17 cellular contexts compared by ENCODE assay signal in genomic region chr6:79719248-79719975, GRCh38.
DNase-seq lines count a peak whose midpoint lies in the region; ATAC-seq and TF ChIP-seq lines count a peak whose summit lies in the region.
"Had no signal": no experiment of that assay in that cellular context is flagged by ENCODE, and none has a peak within 500 bp of the region (broad histone marks: within the 10 kb centered on the region; RNA-seq: fewer than 3 reads in every experiment).

No MANE protein-coding gene starts in this region.

- TF ChIP-seq EP300 in tibial nerve (IDR thresholded peaks at IDR 0.05): no peak

- H3K27me3 ChIP-seq in foreskin keratinocyte (peaks cover 7% of the 10 kb centered on the region), tibial nerve (no peaks in the 10 kb centered on the region)
- H3K27me3 ChIP-seq: BLaER1 treated with 17β-estradiol and CSF1 and Interleukin-3, amounts not matched to agents 10 nM and 100 nM; cardiac muscle cell; neural progenitor cell; vagina had no signal

- no peaks in the 10 kb centered on the region for H3K4me1 ChIP-seq in foreskin keratinocyte
- H3K4me1 ChIP-seq in tibial nerve: no peaks in the 10 kb centered on the region
- H3K4me1 ChIP-seq: BLaER1 treated with 17β-estradiol and CSF1 and Interleukin-3, amounts not matched to agents 10 nM and 100 nM; neural progenitor cell; vagina had no signal

- 63 to 76% methylated on average over 6 of the region's 6 CpGs for WGBS in tibial nerve, 2 donors

- peak; percentile 22 for DNase-seq in AG08396 (ENCODE audit: low spot score)
- DNase-seq in amniotic epithelial cell (ENCODE audit: low read depth): peak; percentile 8
- no peak for DNase-seq in foreskin keratinocyte
- no peak for DNase-seq in activated CD4-positive, alpha-beta T cell treated with anti-CD3 and anti-CD28 coated beads, Interleukin-2, amount 50 U/mL, for 4 hours
- no peak for DNase-seq in NCI-H748 treated with DMSO at 0.1 percent for 48 hours (lab: John Stamatoyannopoulos, UW)
- DNase-seq in tibial nerve (ENCODE audit: low spot score in 2 of 2): no peak
- DNase-seq: H9; KG1; NCI-H2081; stimulated activated CD4-positive, alpha-beta T cell treated with anti-CD3 and anti-CD28 coated beads, Interleukin-12 subunit alpha, Interleukin-12 subunit beta, amount 100 ng/mL, for 4 hours; SW 1271 had no signal

- no peak for TF ChIP-seq POLR2A in tibial nerve (IDR thresholded peaks at IDR 0.05)

- ATAC-seq in GM18907 (IDR thresholded peaks at IDR 0.05; ENCODE audit: unreplicated experiment) (peak; percentile 67), foreskin keratinocyte (peak; percentile 50), HG03571 (IDR thresholded peaks at IDR 0.05; ENCODE audit: unreplicated experiment) (no peak)

- no peaks in the 10 kb centered on the region for H3K36me3 ChIP-seq in tibial nerve
- H3K36me3 ChIP-seq: BLaER1 treated with 17β-estradiol and CSF1 and Interleukin-3, amounts not matched to agents 10 nM and 100 nM; cardiac muscle cell; neural progenitor cell; vagina had no signal

- no peak for TF ChIP-seq CTCF in foreskin keratinocyte (conservative IDR thresholded peaks at IDR 0.05)
- TF ChIP-seq CTCF in tibial nerve (IDR thresholded peaks at IDR 0.05): no peak

- H3K9me3 ChIP-seq in tibial nerve: no peaks in the 10 kb centered on the region
- H3K9me3 ChIP-seq: BLaER1 treated with 17β-estradiol and CSF1 and Interleukin-3, amounts not matched to agents 10 nM and 100 nM; vagina had no signal

- no peak overlapping the region for H3K27ac ChIP-seq in foreskin keratinocyte
- H3K27ac ChIP-seq in tibial nerve: no peak overlapping the region
- H3K27ac ChIP-seq: BLaER1 treated with 17β-estradiol and CSF1 and Interleukin-3, amounts not matched to agents 10 nM and 100 nM; cardiac muscle cell; neural progenitor cell; vagina had no signal

- H3K4me3 ChIP-seq in tibial nerve: no peak overlapping the region
- H3K4me3 ChIP-seq: BLaER1 treated with 17β-estradiol and CSF1 and Interleukin-3, amounts not matched to agents 10 nM and 100 nM; cardiac muscle cell; neural progenitor cell; vagina had no signal

Comparison
In these comparisons a context has a peak if more than half of its experiments do, and no peak if none do; other contexts are left out.
1. DNase-seq: peak in AG08396 (single experiment) and amniotic epithelial cell (single experiment); none in foreskin keratinocyte (0 of 2), activated CD4-positive, alpha-beta T cell treated with anti-CD3 and anti-CD28 coated beads, Interleukin-2, amount 50 U/mL, for 4 hours (0 of 2), NCI-H748 treated with DMSO at 0.1 percent for 48 hours (single experiment) and tibial nerve (0 of 2).